In the genomic region with DNA sequence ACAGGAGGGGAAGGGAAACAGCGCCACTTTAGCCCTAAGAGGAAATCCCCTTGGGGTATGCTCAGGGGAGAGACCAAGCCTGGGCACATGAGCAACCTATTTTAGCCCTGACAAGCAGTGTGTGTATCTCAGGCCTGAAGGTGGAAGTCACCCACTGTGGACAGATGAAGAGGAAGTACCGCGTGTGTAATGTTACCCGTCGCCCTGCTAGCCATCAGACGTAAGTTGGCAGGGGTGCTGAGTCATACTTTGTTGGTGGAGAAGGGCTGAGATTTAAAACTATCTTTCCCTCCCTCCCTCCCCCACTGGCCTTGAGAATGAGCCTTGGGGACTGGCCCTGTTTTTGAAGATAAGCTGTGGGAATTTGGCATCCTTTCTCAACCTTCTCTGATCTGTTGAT, we compare ENCODE assay signal across 1 cellular context.
TF ChIP-seq lines count a peak whose summit lies in the region.

No MANE protein-coding gene starts in this region.

TF ChIP-seq in K562, 482 proteins besides CTCF, POLR2A, EP300 and RAD21 (continued from another document and continues in another):
- TF ChIP-seq, protein P1, sequence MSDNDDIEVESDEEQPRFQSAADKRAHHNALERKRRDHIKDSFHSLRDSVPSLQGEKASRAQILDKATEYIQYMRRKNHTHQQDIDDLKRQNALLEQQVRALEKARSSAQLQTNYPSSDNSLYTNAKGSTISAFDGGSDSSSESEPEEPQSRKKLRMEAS (CRISPR knock-in tag; IDR thresholded peaks at IDR 0.05): 0 out of 2 replicates have a peak, but pooled peaks have one; percentile 22
- TF ChIP-seq ZNF224 (CRISPR knock-in tag; IDR thresholded peaks at IDR 0.05): no peak
- TF ChIP-seq JUN (IDR thresholded peaks at IDR 0.05; ENCODE audit: borderline replicate concordance, low read depth, low read length): 0 out of 2 replicates have a peak, but pooled peaks have one; percentile 48
- no peak for TF ChIP-seq JUN (CRISPR knock-in tag; IDR thresholded peaks at IDR 0.05; ENCODE audit: borderline replicate concordance)
- peak; percentile 84 for TF ChIP-seq MAFK (IDR thresholded peaks at IDR 0.05; ENCODE audit: low read length)
- TF ChIP-seq, protein P2, sequence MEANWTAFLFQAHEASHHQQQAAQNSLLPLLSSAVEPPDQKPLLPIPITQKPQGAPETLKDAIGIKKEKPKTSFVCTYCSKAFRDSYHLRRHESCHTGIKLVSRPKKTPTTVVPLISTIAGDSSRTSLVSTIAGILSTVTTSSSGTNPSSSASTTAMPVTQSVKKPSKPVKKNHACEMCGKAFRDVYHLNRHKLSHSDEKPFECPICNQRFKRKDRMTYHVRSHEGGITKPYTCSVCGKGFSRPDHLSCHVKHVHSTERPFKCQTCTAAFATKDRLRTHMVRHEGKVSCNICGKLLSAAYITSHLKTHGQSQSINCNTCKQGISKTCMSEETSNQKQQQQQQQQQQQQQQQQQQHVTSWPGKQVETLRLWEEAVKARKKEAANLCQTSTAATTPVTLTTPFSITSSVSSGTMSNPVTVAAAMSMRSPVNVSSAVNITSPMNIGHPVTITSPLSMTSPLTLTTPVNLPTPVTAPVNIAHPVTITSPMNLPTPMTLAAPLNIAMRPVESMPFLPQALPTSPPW (CRISPR knock-in tag; IDR thresholded peaks at IDR 0.05): peak; percentile 76
- TF ChIP-seq KDM1A (IDR thresholded peaks at IDR 0.05): peak; percentile 92 to 94
- TF ChIP-seq MAFF (IDR thresholded peaks at IDR 0.05; ENCODE audit: low read length): peak; percentile 87
- no peak for TF ChIP-seq EWSR1 (IDR thresholded peaks at IDR 0.05; ENCODE audit: borderline replicate concordance, low read depth, partially characterized antibody)
- TF ChIP-seq SMAD4 (CRISPR knock-in tag; conservative IDR thresholded peaks at IDR 0.05): 0 out of 2 replicates have a peak, but pooled peaks have one; percentile 23
- TF ChIP-seq JUND (IDR thresholded peaks at IDR 0.05; ENCODE audit: borderline replicate concordance, low read depth, low read length): peak; percentile 84
- TF ChIP-seq JUND (tag; IDR thresholded peaks at IDR 0.05; ENCODE audit: borderline replicate concordance, low read depth, low read length): peak; percentile 79; the same call in 1 of the 3 replicates
- 0 out of 2 replicates have a peak, but pooled peaks have one; percentile 3 for TF ChIP-seq JUNB (CRISPR knock-in tag; conservative IDR thresholded peaks at IDR 0.05)
- TF ChIP-seq ZNF316 (IDR thresholded peaks at IDR 0.05): peak; percentile 87
- TF ChIP-seq MCM7 (IDR thresholded peaks at IDR 0.05): no peak
- TF ChIP-seq POLR2H (tag; IDR thresholded peaks at IDR 0.05; ENCODE audit: low read depth): no peak
- peak; percentile 21; the same call in 1 of the 2 replicates for TF ChIP-seq MTA2 (IDR thresholded peaks at IDR 0.05; ENCODE audit: low read depth)
- TF ChIP-seq, protein P3, sequence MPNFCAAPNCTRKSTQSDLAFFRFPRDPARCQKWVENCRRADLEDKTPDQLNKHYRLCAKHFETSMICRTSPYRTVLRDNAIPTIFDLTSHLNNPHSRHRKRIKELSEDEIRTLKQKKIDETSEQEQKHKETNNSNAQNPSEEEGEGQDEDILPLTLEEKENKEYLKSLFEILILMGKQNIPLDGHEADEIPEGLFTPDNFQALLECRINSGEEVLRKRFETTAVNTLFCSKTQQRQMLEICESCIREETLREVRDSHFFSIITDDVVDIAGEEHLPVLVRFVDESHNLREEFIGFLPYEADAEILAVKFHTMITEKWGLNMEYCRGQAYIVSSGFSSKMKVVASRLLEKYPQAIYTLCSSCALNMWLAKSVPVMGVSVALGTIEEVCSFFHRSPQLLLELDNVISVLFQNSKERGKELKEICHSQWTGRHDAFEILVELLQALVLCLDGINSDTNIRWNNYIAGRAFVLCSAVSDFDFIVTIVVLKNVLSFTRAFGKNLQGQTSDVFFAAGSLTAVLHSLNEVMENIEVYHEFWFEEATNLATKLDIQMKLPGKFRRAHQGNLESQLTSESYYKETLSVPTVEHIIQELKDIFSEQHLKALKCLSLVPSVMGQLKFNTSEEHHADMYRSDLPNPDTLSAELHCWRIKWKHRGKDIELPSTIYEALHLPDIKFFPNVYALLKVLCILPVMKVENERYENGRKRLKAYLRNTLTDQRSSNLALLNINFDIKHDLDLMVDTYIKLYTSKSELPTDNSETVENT (CRISPR knock-in tag; IDR thresholded peaks at IDR 0.05): no peak
- TF ChIP-seq PML (IDR thresholded peaks at IDR 0.05; ENCODE audit: low read length): no peak
- peak; percentile 48; the same call in 1 of the 2 replicates for TF ChIP-seq MYNN (IDR thresholded peaks at IDR 0.05)
- no peak for TF ChIP-seq MYNN (CRISPR knock-in tag; IDR thresholded peaks at IDR 0.05)
- peak; percentile 47 for TF ChIP-seq MEIS2 (IDR thresholded peaks at IDR 0.05; ENCODE audit: partially characterized antibody)
- peak; percentile 84 for TF ChIP-seq FOSL1 (tag; conservative IDR thresholded peaks at IDR 0.05)
- TF ChIP-seq DPF2 (IDR thresholded peaks at IDR 0.05): peak; percentile 53; the same call in 1 of the 2 replicates
- TF ChIP-seq MYC (IDR thresholded peaks at IDR 0.05; ENCODE audit: low read depth, low read length): 0 out of 2 replicates have a peak, but pooled peaks have one; percentile 21
- TF ChIP-seq MYC (CRISPR knock-in tag; IDR thresholded peaks at IDR 0.05; ENCODE audit: borderline replicate concordance, low read depth): no peak
- TF ChIP-seq HDAC1 (IDR thresholded peaks at IDR 0.05): peak in 1 of 2 experiments; percentile 79; a peak in 2 of 4 replicates
- TF ChIP-seq ZNF408 (CRISPR knock-in tag; IDR thresholded peaks at IDR 0.05; ENCODE audit: low read depth): no peak
- TF ChIP-seq, protein P4, sequence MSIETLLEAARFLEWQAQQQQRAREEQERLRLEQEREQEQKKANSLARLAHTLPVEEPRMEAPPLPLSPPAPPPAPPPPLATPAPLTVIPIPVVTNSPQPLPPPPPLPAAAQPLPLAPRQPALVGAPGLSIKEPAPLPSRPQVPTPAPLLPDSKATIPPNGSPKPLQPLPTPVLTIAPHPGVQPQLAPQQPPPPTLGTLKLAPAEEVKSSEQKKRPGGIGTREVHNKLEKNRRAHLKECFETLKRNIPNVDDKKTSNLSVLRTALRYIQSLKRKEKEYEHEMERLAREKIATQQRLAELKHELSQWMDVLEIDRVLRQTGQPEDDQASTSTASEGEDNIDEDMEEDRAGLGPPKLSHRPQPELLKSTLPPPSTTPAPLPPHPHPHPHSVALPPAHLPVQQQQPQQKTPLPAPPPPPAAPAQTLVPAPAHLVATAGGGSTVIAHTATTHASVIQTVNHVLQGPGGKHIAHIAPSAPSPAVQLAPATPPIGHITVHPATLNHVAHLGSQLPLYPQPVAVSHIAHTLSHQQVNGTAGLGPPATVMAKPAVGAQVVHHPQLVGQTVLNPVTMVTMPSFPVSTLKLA (conservative IDR thresholded peaks at IDR 0.05): 0 out of 4 replicates have a peak, but pooled peaks of 1 of the 2 experiments have one; percentile 23
- 0 out of 2 replicates have a peak, but pooled peaks have one; percentile 20 for TF ChIP-seq KLF16 (IDR thresholded peaks at IDR 0.05)
- TF ChIP-seq, protein P5, sequence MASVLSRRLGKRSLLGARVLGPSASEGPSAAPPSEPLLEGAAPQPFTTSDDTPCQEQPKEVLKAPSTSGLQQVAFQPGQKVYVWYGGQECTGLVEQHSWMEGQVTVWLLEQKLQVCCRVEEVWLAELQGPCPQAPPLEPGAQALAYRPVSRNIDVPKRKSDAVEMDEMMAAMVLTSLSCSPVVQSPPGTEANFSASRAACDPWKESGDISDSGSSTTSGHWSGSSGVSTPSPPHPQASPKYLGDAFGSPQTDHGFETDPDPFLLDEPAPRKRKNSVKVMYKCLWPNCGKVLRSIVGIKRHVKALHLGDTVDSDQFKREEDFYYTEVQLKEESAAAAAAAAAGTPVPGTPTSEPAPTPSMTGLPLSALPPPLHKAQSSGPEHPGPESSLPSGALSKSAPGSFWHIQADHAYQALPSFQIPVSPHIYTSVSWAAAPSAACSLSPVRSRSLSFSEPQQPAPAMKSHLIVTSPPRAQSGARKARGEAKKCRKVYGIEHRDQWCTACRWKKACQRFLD (CRISPR knock-in tag; IDR thresholded peaks at IDR 0.05): peak; percentile 50; the same call in 1 of the 2 replicates
- 0 out of 2 replicates have a peak, but pooled peaks have one; percentile 12 for TF ChIP-seq MTA1 (IDR thresholded peaks at IDR 0.05; ENCODE audit: borderline replicate concordance)
- TF ChIP-seq MAZ (CRISPR knock-in tag; conservative IDR thresholded peaks at IDR 0.05 in 1 of 2, IDR thresholded peaks at IDR 0.05 in 1 of 2): 0 out of 4 replicates have a peak, but pooled peaks of 1 of the 2 experiments have one; percentile 39
- peak; percentile 76 to 98 for TF ChIP-seq RCOR1 (IDR thresholded peaks at IDR 0.05; ENCODE audit: borderline replicate concordance in 1 of 2, low read depth in 2 of 2, low read length in 2 of 2)
- TF ChIP-seq HDAC2 (IDR thresholded peaks at IDR 0.05): peak; percentile 61; the same call in 1 of the 2 replicates
- TF ChIP-seq L3MBTL2 (IDR thresholded peaks at IDR 0.05): 0 out of 2 replicates have a peak, but pooled peaks have one; percentile 18
- TF ChIP-seq TEAD1 (CRISPR knock-in tag; IDR thresholded peaks at IDR 0.05): 0 out of 4 replicates have a peak, but pooled peaks of 1 of the 2 experiments have one; percentile 34
- TF ChIP-seq, protein P6, sequence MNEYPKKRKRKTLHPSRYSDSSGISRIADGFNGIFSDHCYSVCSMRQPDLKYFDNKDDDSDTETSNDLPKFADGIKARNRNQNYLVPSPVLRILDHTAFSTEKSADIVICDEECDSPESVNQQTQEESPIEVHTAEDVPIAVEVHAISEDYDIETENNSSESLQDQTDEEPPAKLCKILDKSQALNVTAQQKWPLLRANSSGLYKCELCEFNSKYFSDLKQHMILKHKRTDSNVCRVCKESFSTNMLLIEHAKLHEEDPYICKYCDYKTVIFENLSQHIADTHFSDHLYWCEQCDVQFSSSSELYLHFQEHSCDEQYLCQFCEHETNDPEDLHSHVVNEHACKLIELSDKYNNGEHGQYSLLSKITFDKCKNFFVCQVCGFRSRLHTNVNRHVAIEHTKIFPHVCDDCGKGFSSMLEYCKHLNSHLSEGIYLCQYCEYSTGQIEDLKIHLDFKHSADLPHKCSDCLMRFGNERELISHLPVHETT (CRISPR knock-in tag; conservative IDR thresholded peaks at IDR 0.05 in 1 of 2, IDR thresholded peaks at IDR 0.05 in 1 of 2): peak in 1 of 2 experiments; percentile 66; a peak in 1 of 4 replicates
- TF ChIP-seq, protein P7, sequence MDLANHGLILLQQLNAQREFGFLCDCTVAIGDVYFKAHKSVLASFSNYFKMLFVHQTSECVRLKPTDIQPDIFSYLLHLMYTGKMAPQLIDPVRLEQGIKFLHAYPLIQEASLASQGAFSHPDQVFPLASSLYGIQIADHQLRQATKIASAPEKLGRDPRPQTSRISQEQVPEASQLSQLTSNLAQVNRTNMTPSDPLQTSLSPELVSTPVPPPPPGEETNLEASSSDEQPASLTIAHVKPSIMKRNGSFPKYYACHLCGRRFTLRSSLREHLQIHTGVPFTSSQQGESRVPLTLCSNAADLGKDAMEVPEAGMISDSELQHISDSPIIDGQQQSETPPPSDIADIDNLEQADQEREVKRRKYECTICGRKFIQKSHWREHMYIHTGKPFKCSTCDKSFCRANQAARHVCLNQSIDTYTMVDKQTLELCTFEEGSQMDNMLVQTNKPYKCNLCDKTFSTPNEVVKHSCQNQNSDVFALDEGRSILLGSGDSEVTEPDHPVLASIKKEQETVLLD (IDR thresholded peaks at IDR 0.05): no peak
- TF ChIP-seq TEAD4 (IDR thresholded peaks at IDR 0.05; ENCODE audit: low read length): 0 out of 2 replicates have a peak, but pooled peaks have one; percentile 20
- no peak for TF ChIP-seq TEAD4 (CRISPR knock-in tag; IDR thresholded peaks at IDR 0.05; ENCODE audit: borderline replicate concordance)
- TF ChIP-seq, protein P8, sequence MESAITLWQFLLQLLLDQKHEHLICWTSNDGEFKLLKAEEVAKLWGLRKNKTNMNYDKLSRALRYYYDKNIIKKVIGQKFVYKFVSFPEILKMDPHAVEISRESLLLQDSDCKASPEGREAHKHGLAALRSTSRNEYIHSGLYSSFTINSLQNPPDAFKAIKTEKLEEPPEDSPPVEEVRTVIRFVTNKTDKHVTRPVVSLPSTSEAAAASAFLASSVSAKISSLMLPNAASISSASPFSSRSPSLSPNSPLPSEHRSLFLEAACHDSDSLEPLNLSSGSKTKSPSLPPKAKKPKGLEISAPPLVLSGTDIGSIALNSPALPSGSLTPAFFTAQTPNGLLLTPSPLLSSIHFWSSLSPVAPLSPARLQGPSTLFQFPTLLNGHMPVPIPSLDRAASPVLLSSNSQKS (CRISPR knock-in tag; IDR thresholded peaks at IDR 0.05): no peak
- 0 out of 2 replicates have a peak, but pooled peaks have one; percentile 37 for TF ChIP-seq SMARCE1 (IDR thresholded peaks at IDR 0.05)
- TF ChIP-seq PHF8 (IDR thresholded peaks at IDR 0.05; ENCODE audit: borderline replicate concordance, low read length): no peak
- TF ChIP-seq PHF21A (IDR thresholded peaks at IDR 0.05; ENCODE audit: borderline replicate concordance, low read depth): peak; percentile 89; the same call in 1 of the 2 replicates
- peak; percentile 72 for TF ChIP-seq CBFA2T3 (IDR thresholded peaks at IDR 0.05)
- no peak for TF ChIP-seq E2F3 (CRISPR knock-in tag; IDR thresholded peaks at IDR 0.05)
- TF ChIP-seq BACH1 (tag; IDR thresholded peaks at IDR 0.05): peak; percentile 98
- no peak for TF ChIP-seq ZFX (CRISPR knock-in tag; IDR thresholded peaks at IDR 0.05)
- TF ChIP-seq, protein P9, sequence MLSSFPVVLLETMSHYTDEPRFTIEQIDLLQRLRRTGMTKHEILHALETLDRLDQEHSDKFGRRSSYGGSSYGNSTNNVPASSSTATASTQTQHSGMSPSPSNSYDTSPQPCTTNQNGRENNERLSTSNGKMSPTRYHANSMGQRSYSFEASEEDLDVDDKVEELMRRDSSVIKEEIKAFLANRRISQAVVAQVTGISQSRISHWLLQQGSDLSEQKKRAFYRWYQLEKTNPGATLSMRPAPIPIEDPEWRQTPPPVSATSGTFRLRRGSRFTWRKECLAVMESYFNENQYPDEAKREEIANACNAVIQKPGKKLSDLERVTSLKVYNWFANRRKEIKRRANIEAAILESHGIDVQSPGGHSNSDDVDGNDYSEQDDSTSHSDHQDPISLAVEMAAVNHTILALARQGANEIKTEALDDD (IDR thresholded peaks at IDR 0.05): 0 out of 2 replicates have a peak, but pooled peaks have one; percentile 14
- TF ChIP-seq CTBP1 (IDR thresholded peaks at IDR 0.05; ENCODE audit: borderline replicate concordance): peak; percentile 64; the same call in 1 of the 2 replicates
- no peak for TF ChIP-seq ZNF12 (CRISPR knock-in tag; IDR thresholded peaks at IDR 0.05)
- TF ChIP-seq C11orf30 (IDR thresholded peaks at IDR 0.05; ENCODE audit: low read depth): peak; percentile 89
- peak; percentile 95 for TF ChIP-seq NFE2 (IDR thresholded peaks at IDR 0.05; ENCODE audit: low read depth)
- peak; percentile 59 for TF ChIP-seq ARID1B (IDR thresholded peaks at IDR 0.05)
- no peak for TF ChIP-seq RBM25 (IDR thresholded peaks at IDR 0.05; ENCODE audit: low read depth, low read length, severe bottlenecking)
- TF ChIP-seq, protein P10, sequence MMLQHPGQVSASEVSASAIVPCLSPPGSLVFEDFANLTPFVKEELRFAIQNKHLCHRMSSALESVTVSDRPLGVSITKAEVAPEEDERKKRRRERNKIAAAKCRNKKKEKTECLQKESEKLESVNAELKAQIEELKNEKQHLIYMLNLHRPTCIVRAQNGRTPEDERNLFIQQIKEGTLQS (IDR thresholded peaks at IDR 0.05): peak; percentile 75
- TF ChIP-seq, protein P10 (CRISPR knock-in tag; conservative IDR thresholded peaks at IDR 0.05): no peak
